In genomic region chr19:2335848-2336247, GRCh38 we compare ENCODE assay signal across 1 cellular context.
TF ChIP-seq lines count a peak whose summit lies in the region.

No MANE protein-coding gene starts in this region.

TF ChIP-seq in HCT116, 20 proteins besides CTCF, POLR2A, EP300 and RAD21:
- TF ChIP-seq JUND (IDR thresholded peaks at IDR 0.05): no peak
- no peak for TF ChIP-seq EGR1 (IDR thresholded peaks at IDR 0.05; ENCODE audit: low read depth)
- TF ChIP-seq, protein P1, sequence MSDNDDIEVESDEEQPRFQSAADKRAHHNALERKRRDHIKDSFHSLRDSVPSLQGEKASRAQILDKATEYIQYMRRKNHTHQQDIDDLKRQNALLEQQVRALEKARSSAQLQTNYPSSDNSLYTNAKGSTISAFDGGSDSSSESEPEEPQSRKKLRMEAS (IDR thresholded peaks at IDR 0.05): no peak
- no peak for TF ChIP-seq ATF3 (IDR thresholded peaks at IDR 0.05)
- no peak for TF ChIP-seq TCF7L2 (IDR thresholded peaks at IDR 0.05; ENCODE audit: borderline replicate concordance, extremely low read depth, insufficient read depth, insufficient read length)
- no peak for TF ChIP-seq ZFX (IDR thresholded peaks at IDR 0.05)
- no peak for TF ChIP-seq CBX3 (IDR thresholded peaks at IDR 0.05; ENCODE audit: low read depth)
- TF ChIP-seq ZNF274 (IDR thresholded peaks at IDR 0.05; ENCODE audit: low read depth, low read length): no peak
- TF ChIP-seq SRF (IDR thresholded peaks at IDR 0.05; ENCODE audit: low read depth): no peak
- no peak for TF ChIP-seq CEBPB (IDR thresholded peaks at IDR 0.05; ENCODE audit: low read depth)
TF ChIP-seq in HCT116: peak in this region for 0.
